2 cellular contexts compared by ENCODE assay signal in the genomic region with DNA sequence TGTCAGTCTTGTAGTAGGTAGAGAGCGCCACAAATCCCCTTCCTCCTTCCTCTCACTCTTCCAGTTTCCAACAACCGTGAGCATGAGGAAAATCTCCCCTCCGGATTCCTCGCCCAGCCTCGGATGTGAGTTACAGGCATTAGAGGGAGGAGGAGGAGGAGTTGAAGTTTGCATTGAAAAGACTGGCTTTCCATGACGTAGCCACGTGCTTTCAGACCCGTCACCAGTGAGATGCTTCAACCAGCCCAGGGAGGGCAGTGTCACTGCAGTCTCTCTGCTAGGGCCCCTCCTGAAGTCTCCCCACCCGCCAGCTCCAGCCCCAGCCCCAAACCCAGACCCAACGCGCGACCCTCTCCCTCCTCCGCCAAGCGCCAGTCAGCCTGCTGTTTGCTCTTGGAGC.
TF ChIP-seq lines count a peak whose summit lies in the region.

No MANE protein-coding gene starts in this region.

TF ChIP-seq in liver, 16 proteins besides CTCF, POLR2A, EP300 and RAD21 (continued from another document):
- peak; percentile 86 for TF ChIP-seq TAF1 (conservative IDR thresholded peaks at IDR 0.05)
TF ChIP-seq in liver: peak in this region for 1.

TF ChIP-seq in HepG2, 621 proteins besides CTCF, POLR2A, EP300 and RAD21 (continued from another document):
- TF ChIP-seq ZNF749 (CRISPR knock-in tag; IDR thresholded peaks at IDR 0.05; ENCODE audit: borderline replicate concordance) = no peak
